In the genomic region with DNA sequence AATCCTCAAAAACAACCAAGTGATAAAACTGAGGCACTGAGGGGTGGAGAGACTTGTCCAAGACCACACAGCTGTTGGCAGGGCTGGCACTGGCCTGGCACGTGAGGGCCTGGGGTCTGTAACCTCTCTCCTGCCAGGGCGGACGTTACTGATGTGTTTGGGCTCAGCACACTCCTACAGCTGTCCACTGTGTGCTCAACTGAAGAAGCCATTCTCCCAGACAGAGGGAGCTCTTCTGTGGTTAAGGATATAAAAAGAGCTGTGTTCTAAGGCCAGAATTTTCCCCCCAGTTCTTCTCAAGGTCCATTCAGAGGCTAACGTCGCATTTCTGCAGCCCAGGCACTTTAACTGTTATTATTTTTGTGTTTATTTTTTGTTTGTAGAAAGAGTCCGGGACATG, we compare ENCODE assay signal across 15 cellular contexts.
A peak's percentile ranks its signal among the peaks of the same experiment; 100 is the strongest.
DNase-seq lines count a peak whose midpoint lies in the region; ATAC-seq and TF ChIP-seq lines count a peak whose summit lies in the region.
"Had no signal": no experiment of that assay in that cellular context is flagged by ENCODE, and none has a peak within 500 bp of the region (broad histone marks: within the 10 kb centered on the region; RNA-seq: fewer than 3 reads in every experiment).

No MANE protein-coding gene starts in this region.

- no peaks in the 10 kb centered on the region for H3K27me3 ChIP-seq in testis
- H3K27me3 ChIP-seq: sigmoid colon, uterus had no signal

- H3K27ac ChIP-seq in epithelial cell of prostate (peak overlapping the region; percentile 88), testis (no peak overlapping the region)
- H3K27ac ChIP-seq: HL-60, uterus had no signal

- WGBS in testis, 2 donors = 37 to 58% methylated on average over 6 of the region's 6 CpGs

- peak overlapping the region in 1 of 2 donors; percentile 23 for H3K4me3 ChIP-seq in testis
- H3K4me3 ChIP-seq: mucosa of descending colon, sigmoid colon, uterus had no signal

- no peak for TF ChIP-seq CTCF in testis (IDR thresholded peaks at IDR 0.05)

- intact Hi-C loops in testis (cut with DNase I; ENCODE audit: low total_unique reads) = no loop called here

- DNase-seq in NCI-H345 (lab: John Stamatoyannopoulos, UW) (peak; percentile 27), NCI-H345 treated with DMSO at 0.1 percent for 48 hours (lab: John Stamatoyannopoulos, UW; ENCODE audit: unreplicated experiment) (no peak), RPMI7951 (ENCODE audit: low read depth) (peak; percentile 49), epithelial cell of prostate (ENCODE audit: low read depth, low spot score) (no peak), superior temporal gyrus (ENCODE audit: extremely low spot score) (peak; percentile 88), CD1c-positive myeloid dendritic cell (ENCODE audit: extremely low spot score) (no peak), testis (no peak)
- DNase-seq: activated naive CD4-positive, alpha-beta T cell treated with anti-CD3 and anti-CD28 coated beads for 36 hours; effector CD4-positive, alpha-beta T cell; Right ventricle myocardium superior; uterus had no signal

- no peak for TF ChIP-seq POLR2A in testis (IDR thresholded peaks at IDR 0.05)

- ATAC-seq in HG02588 (IDR thresholded peaks at IDR 0.05; ENCODE audit: unreplicated experiment) = no peak

- no peaks in the 10 kb centered on the region for H3K4me1 ChIP-seq in testis
- H3K4me1 ChIP-seq: sigmoid colon, uterus had no signal

- H3K9me3 ChIP-seq in testis = no peaks in the 10 kb centered on the region
- H3K9me3 ChIP-seq: mucosa of descending colon, sigmoid colon, uterus had no signal

- no peaks in the 10 kb centered on the region for H3K36me3 ChIP-seq in testis (ENCODE audit: low read depth, missing control alignments)
- H3K36me3 ChIP-seq: sigmoid colon, uterus had no signal

Comparison
In these comparisons a context has a peak if more than half of its experiments do, and no peak if none do; other contexts are left out.
1. DNase-seq: peak in NCI-H345 (single experiment), RPMI7951 (single experiment) and superior temporal gyrus (single experiment); none in NCI-H345 treated with DMSO at 0.1 percent for 48 hours (single experiment), epithelial cell of prostate (single experiment), CD1c-positive myeloid dendritic cell (single experiment) and testis (single experiment).